ENCODE assay signal across 11 cellular contexts in the genomic region with DNA sequence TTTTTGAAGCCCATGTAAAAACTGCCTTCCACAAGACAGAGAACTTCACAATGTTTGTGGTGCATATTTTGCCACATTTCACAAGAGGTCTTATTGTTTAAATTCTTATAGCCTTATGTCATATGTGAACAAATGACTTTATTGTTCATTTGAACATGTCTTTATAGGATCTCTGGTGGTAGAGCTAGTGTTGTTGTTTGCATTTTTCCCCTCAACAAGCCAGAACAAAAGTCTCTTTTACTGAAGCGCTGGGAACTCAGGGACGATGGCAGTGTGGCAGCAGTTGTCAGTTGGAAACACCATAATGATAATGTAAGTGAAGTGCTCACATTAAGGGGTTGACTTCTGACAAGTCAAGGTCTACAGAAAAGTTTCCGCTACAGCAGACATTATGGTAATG.
DNase-seq lines count a peak whose midpoint lies in the region; ATAC-seq and FAIRE-seq lines count a peak whose summit lies in the region.
"Had no signal": no experiment of that assay in that cellular context is flagged by ENCODE, and none has a peak within 500 bp of the region (broad histone marks: within the 10 kb centered on the region; RNA-seq: fewer than 3 reads in every experiment).

No MANE protein-coding gene starts in this region.

- peaks cover 99% of the 10 kb centered on the region for H3K4me1 Mint-ChIP-seq in activated T-cell treated with anti-CD3 and anti-CD28 coated beads, Interleukin-2, amount 50 U/mL, for 24 hours (ENCODE audit: low read depth)
- peaks cover 85% of the 10 kb centered on the region for H3K4me1 Mint-ChIP-seq in activated CD8-positive, alpha-beta T cell treated with anti-CD3 and anti-CD28 coated beads, Interleukin-2, amount 10 ng/mL, durations not matched to agents 7 days and 5 days (ENCODE audit: low read depth)
- peaks cover 71 to 94% of the 10 kb centered on the region in 2 donors for H3K4me1 Mint-ChIP-seq in stimulated activated naive B cell treated with anti-CD40 and anti-IgM and Interleukin-4, amounts not matched to agents 10 μg/mL and 1 μg/mL and 100 μg/mL, for 72 hours

- peaks cover 98% of the 10 kb centered on the region for H3K36me3 Mint-ChIP-seq in activated T-cell treated with anti-CD3 and anti-CD28 coated beads, Interleukin-2, amount 50 U/mL, for 24 hours (ENCODE audit: low read depth)
- H3K36me3 Mint-ChIP-seq in activated CD8-positive, alpha-beta T cell treated with anti-CD3 and anti-CD28 coated beads, Interleukin-2, amount 10 ng/mL, durations not matched to agents 7 days and 5 days (ENCODE audit: low read depth) = peaks cover 77% of the 10 kb centered on the region
- H3K36me3 Mint-ChIP-seq in stimulated activated naive B cell treated with anti-CD40 and anti-IgM and Interleukin-4, amounts not matched to agents 10 μg/mL and 1 μg/mL and 100 μg/mL, for 72 hours = peaks cover 74 to 86% of the 10 kb centered on the region in 2 donors

- no peak for DNase-seq in activated T-cell treated with anti-CD3 and anti-CD28 coated beads, Interleukin-2, amount 50 U/mL, for 24 hours
- no peak for DNase-seq in activated T-cell treated with anti-CD3 and anti-CD28 coated beads, Interleukin-2, amount 50 U/mL, for 48 hours
- no peak for DNase-seq in activated CD8-positive, alpha-beta T cell treated with anti-CD3 and anti-CD28 coated beads, Interleukin-2, amount 10 ng/mL, durations not matched to agents 7 days and 5 days
- DNase-seq in frontal cortex (ENCODE audit: low spot score in 2 of 2) = peak in 1 of 2 donors; percentile 14
- DNase-seq in stimulated activated naive B cell treated with anti-CD40 and anti-IgM and Interleukin-4, amounts not matched to agents 10 μg/mL and 1 μg/mL and 100 μg/mL, for 72 hours = no peak
- no peak for DNase-seq in dedifferentiated amniotic fluid mesenchymal stem cell (ENCODE audit: extremely low spot score)
- no peak for DNase-seq in activated CD8-positive, alpha-beta memory T cell treated with anti-CD3 and anti-CD28 coated beads, Interleukin-2, amount 50 U/mL, for 4 hours
- no peak for DNase-seq in GM03348 (ENCODE audit: low spot score)
- DNase-seq: activated CD4-positive, CD25-positive, alpha-beta regulatory T cell; central memory CD4-positive, alpha-beta T cell; NCI-H146 had no signal

- peak; percentile 81 for FAIRE-seq in frontal cortex (lab: Jason Lieb, UNC)

- H3K4me3 Mint-ChIP-seq in activated T-cell treated with anti-CD3 and anti-CD28 coated beads, Interleukin-2, amount 50 U/mL, for 24 hours = peak overlapping the region; percentile 92
- H3K4me3 Mint-ChIP-seq in activated CD8-positive, alpha-beta T cell treated with anti-CD3 and anti-CD28 coated beads, Interleukin-2, amount 10 ng/mL, durations not matched to agents 7 days and 5 days = peak overlapping the region; percentile 9
- H3K4me3 Mint-ChIP-seq in stimulated activated naive B cell treated with anti-CD40 and anti-IgM and Interleukin-4, amounts not matched to agents 10 μg/mL and 1 μg/mL and 100 μg/mL, for 72 hours = peak overlapping the region; percentile 82 to 89

- no peak for ATAC-seq in activated CD8-positive, alpha-beta T cell treated with anti-CD3 and anti-CD28 coated beads, Interleukin-2, amount 10 ng/mL, durations not matched to agents 7 days and 5 days
- no peak for ATAC-seq in stimulated activated naive B cell treated with anti-CD40 and anti-IgM and Interleukin-4, amounts not matched to agents 10 μg/mL and 1 μg/mL and 100 μg/mL, for 72 hours (replicated peaks)

- POLR2A ChIA-PET in activated CD8-positive, alpha-beta T cell treated with anti-CD3 and anti-CD28 coated beads, Interleukin-2, amount 10 ng/mL, durations not matched to agents 7 days and 5 days (lab: Charles Lee) = no interaction called here

- no peaks in the 10 kb centered on the region for H3K27me3 Mint-ChIP-seq in activated T-cell treated with anti-CD3 and anti-CD28 coated beads, Interleukin-2, amount 50 U/mL, for 24 hours
- no peaks in the 10 kb centered on the region for H3K27me3 Mint-ChIP-seq in activated CD8-positive, alpha-beta T cell treated with anti-CD3 and anti-CD28 coated beads, Interleukin-2, amount 10 ng/mL, durations not matched to agents 7 days and 5 days (ENCODE audit: low read depth)
- no peaks in the 10 kb centered on the region for H3K27me3 Mint-ChIP-seq in stimulated activated naive B cell treated with anti-CD40 and anti-IgM and Interleukin-4, amounts not matched to agents 10 μg/mL and 1 μg/mL and 100 μg/mL, for 72 hours

- H3K27ac Mint-ChIP-seq in activated T-cell treated with anti-CD3 and anti-CD28 coated beads, Interleukin-2, amount 50 U/mL, for 24 hours = peak overlapping the region; percentile 94
- H3K27ac Mint-ChIP-seq in activated CD8-positive, alpha-beta T cell treated with anti-CD3 and anti-CD28 coated beads, Interleukin-2, amount 10 ng/mL, durations not matched to agents 7 days and 5 days = no peak overlapping the region
- peak overlapping the region; percentile 96 for H3K27ac Mint-ChIP-seq in stimulated activated naive B cell treated with anti-CD40 and anti-IgM and Interleukin-4, amounts not matched to agents 10 μg/mL and 1 μg/mL and 100 μg/mL, for 72 hours

- no peaks in the 10 kb centered on the region for H3K9me3 Mint-ChIP-seq in activated T-cell treated with anti-CD3 and anti-CD28 coated beads, Interleukin-2, amount 50 U/mL, for 24 hours
- H3K9me3 Mint-ChIP-seq in activated CD8-positive, alpha-beta T cell treated with anti-CD3 and anti-CD28 coated beads, Interleukin-2, amount 10 ng/mL, durations not matched to agents 7 days and 5 days (ENCODE audit: insufficient read depth) = no peaks in the 10 kb centered on the region
- H3K9me3 Mint-ChIP-seq in stimulated activated naive B cell treated with anti-CD40 and anti-IgM and Interleukin-4, amounts not matched to agents 10 μg/mL and 1 μg/mL and 100 μg/mL, for 72 hours = no peaks in the 10 kb centered on the region

- CTCF ChIA-PET in activated CD8-positive, alpha-beta T cell treated with anti-CD3 and anti-CD28 coated beads, Interleukin-2, amount 10 ng/mL, durations not matched to agents 7 days and 5 days (lab: Charles Lee) = interaction anchor here (0.9 to 4.0 kb wide), 7 partner anchors 9 to 405 kb away, joined by 3 to 11 read pairs (median 7); no protein-coding TSS in a partner anchor

Comparison
In these comparisons a context has a peak if more than half of its experiments do, and no peak if none do; other contexts are left out.
1. H3K4me3 Mint-ChIP-seq: peak in every context shown above with its lines; median percentile 92 in activated T-cell treated with anti-CD3 and anti-CD28 coated beads, Interleukin-2, amount 50 U/mL, for 24 hours; 86 in stimulated activated naive B cell treated with anti-CD40 and anti-IgM and Interleukin-4, amounts not matched to agents 10 μg/mL and 1 μg/mL and 100 μg/mL, for 72 hours; 9 in activated CD8-positive, alpha-beta T cell treated with anti-CD3 and anti-CD28 coated beads, Interleukin-2, amount 10 ng/mL, durations not matched to agents 7 days and 5 days.